In genomic region chr9:137123459-137123819, GRCh38 we compare ENCODE assay signal across 18 cellular contexts. TPM values are rescaled to one million over a fixed set of nuclear protein-coding genes. Genes with fewer than 3 reads are reported as not detected.
DNase-seq lines count a peak whose midpoint lies in the region; ATAC-seq lines count a peak whose summit lies in the region.
"Had no signal": no experiment of that assay in that cellular context is flagged by ENCODE, and none has a peak within 500 bp of the region (broad histone marks: within the 10 kb centered on the region; RNA-seq: fewer than 3 reads in every experiment).

No MANE protein-coding gene starts in this region.

- H3K9me3 Mint-ChIP-seq in activated CD4-positive, alpha-beta T cell treated with anti-CD3 and anti-CD28 coated beads, Interleukin-2, amount 10 ng/mL, durations not matched to agents 7 days and 5 days: no peaks in the 10 kb centered on the region
- H3K9me3 Mint-ChIP-seq in stimulated activated memory B cell treated with anti-CD40 and anti-IgM and Interleukin-4, amounts not matched to agents 10 μg/mL and 1 μg/mL and 100 μg/mL, for 72 hours: no peaks in the 10 kb centered on the region
- H3K9me3 Mint-ChIP-seq: naive thymus-derived CD4-positive, alpha-beta T cell had no signal

- peaks cover 3% of the 10 kb centered on the region for H3K36me3 Mint-ChIP-seq in activated CD4-positive, alpha-beta T cell treated with anti-CD3 and anti-CD28 coated beads, Interleukin-2, amount 10 ng/mL, durations not matched to agents 7 days and 5 days (ENCODE audit: low read depth)
- H3K36me3 Mint-ChIP-seq in stimulated activated memory B cell treated with anti-CD40 and anti-IgM and Interleukin-4, amounts not matched to agents 10 μg/mL and 1 μg/mL and 100 μg/mL, for 72 hours: peaks cover 5% of the 10 kb centered on the region

- DNase-seq in activated CD4-positive, alpha-beta T cell treated with anti-CD3 and anti-CD28 coated beads, Interleukin-2, amount 10 ng/mL, durations not matched to agents 7 days and 5 days: no peak
- DNase-seq in activated CD4-positive, alpha-beta T cell treated with anti-CD3 and anti-CD28 coated beads for 1 hour: no peak
- DNase-seq in C1 segment of cervical spinal cord (lab: John Stamatoyannopoulos, UW) (no peak), hypothalamus (lab: John Stamatoyannopoulos, UW) (no peak)
- no peak for DNase-seq in stimulated activated CD4-positive, alpha-beta T cell treated with anti-CD3 and anti-CD28 coated beads, Interleukin-2, amount 100 ng/mL, for 24 hours
- DNase-seq: activated gamma-delta T cell; cortex of kidney; mesenchymal stem cell; naive thymus-derived CD4-positive, alpha-beta T cell; NCI-H1694 treated with DMSO at 0.1 percent for 48 hours; ovary had no signal

- POLR2A ChIA-PET in activated CD4-positive, alpha-beta T cell treated with anti-CD3 and anti-CD28 coated beads, Interleukin-2, amount 10 ng/mL, durations not matched to agents 7 days and 5 days (lab: Charles Lee): no interaction called here

- peak; percentile 44 for ATAC-seq in GM21423 (IDR thresholded peaks at IDR 0.05; ENCODE audit: unreplicated experiment)
- ATAC-seq in HG03342 (IDR thresholded peaks at IDR 0.05; ENCODE audit: unreplicated experiment): peak; percentile 38
- ATAC-seq in stimulated activated memory B cell treated with anti-CD40 and anti-IgM and Interleukin-4, amounts not matched to agents 10 μg/mL and 1 μg/mL and 100 μg/mL, for 72 hours: no peak
- ATAC-seq: K562; naive thymus-derived CD4-positive, alpha-beta T cell; right cardiac atrium; Right ventricle myocardium inferior had no signal

- no peaks in the 10 kb centered on the region for H3K27me3 Mint-ChIP-seq in activated CD4-positive, alpha-beta T cell treated with anti-CD3 and anti-CD28 coated beads, Interleukin-2, amount 10 ng/mL, durations not matched to agents 7 days and 5 days
- H3K27me3 Mint-ChIP-seq in stimulated activated memory B cell treated with anti-CD40 and anti-IgM and Interleukin-4, amounts not matched to agents 10 μg/mL and 1 μg/mL and 100 μg/mL, for 72 hours: no peaks in the 10 kb centered on the region
- H3K27me3 Mint-ChIP-seq: naive thymus-derived CD4-positive, alpha-beta T cell had no signal

- H3K4me1 Mint-ChIP-seq in activated CD4-positive, alpha-beta T cell treated with anti-CD3 and anti-CD28 coated beads, Interleukin-2, amount 10 ng/mL, durations not matched to agents 7 days and 5 days: peaks cover 38% of the 10 kb centered on the region
- H3K4me1 Mint-ChIP-seq in stimulated activated memory B cell treated with anti-CD40 and anti-IgM and Interleukin-4, amounts not matched to agents 10 μg/mL and 1 μg/mL and 100 μg/mL, for 72 hours: peaks cover 59% of the 10 kb centered on the region

- CTCF ChIA-PET in activated CD4-positive, alpha-beta T cell treated with anti-CD3 and anti-CD28 coated beads, Interleukin-2, amount 10 ng/mL, durations not matched to agents 7 days and 5 days (lab: Charles Lee): interaction anchor here (0.6 to 2.6 kb wide), 4 partner anchors 104 to 405 kb away, joined by 3 to 9 read pairs (median 6); partner anchors contain the start of gene RNF224

- no peak overlapping the region for H3K4me3 Mint-ChIP-seq in activated CD4-positive, alpha-beta T cell treated with anti-CD3 and anti-CD28 coated beads, Interleukin-2, amount 10 ng/mL, durations not matched to agents 7 days and 5 days
- peak overlapping the region; percentile 36 for H3K4me3 Mint-ChIP-seq in stimulated activated memory B cell treated with anti-CD40 and anti-IgM and Interleukin-4, amounts not matched to agents 10 μg/mL and 1 μg/mL and 100 μg/mL, for 72 hours
- H3K4me3 Mint-ChIP-seq: naive thymus-derived CD4-positive, alpha-beta T cell had no signal

- H3K27ac Mint-ChIP-seq in activated CD4-positive, alpha-beta T cell treated with anti-CD3 and anti-CD28 coated beads, Interleukin-2, amount 10 ng/mL, durations not matched to agents 7 days and 5 days: peak overlapping the region; percentile 17
- peak overlapping the region; percentile 83 for H3K27ac Mint-ChIP-seq in stimulated activated memory B cell treated with anti-CD40 and anti-IgM and Interleukin-4, amounts not matched to agents 10 μg/mL and 1 μg/mL and 100 μg/mL, for 72 hours
- H3K27ac Mint-ChIP-seq: naive thymus-derived CD4-positive, alpha-beta T cell had no signal

RNA-seq across cellular contexts. Expression of gene DPP7, which starts 8.9 kb away (rescaled TPM):
- total RNA-seq in activated CD4-positive, alpha-beta T cell treated with anti-CD3 and anti-CD28 coated beads, Interleukin-2, amount 10 ng/mL, durations not matched to agents 7 days and 5 days: 100 to 1,000 TPM; 206 to 259 TPM

RNA-seq across cellular contexts. Expression of gene GRIN1, which starts 15.5 kb away (rescaled TPM):
- total RNA-seq in activated CD4-positive, alpha-beta T cell treated with anti-CD3 and anti-CD28 coated beads, Interleukin-2, amount 10 ng/mL, durations not matched to agents 7 days and 5 days: under 1 TPM in 1 of 2 experiments, not detected in 1; 0.05 TPM
- total RNA-seq: A172; naive thymus-derived CD4-positive, alpha-beta T cell; Right ventricle myocardium inferior had no signal

RNA-seq across cellular contexts. Expression of gene MAN1B1, which starts 36.7 kb away (rescaled TPM):
- total RNA-seq in activated CD4-positive, alpha-beta T cell treated with anti-CD3 and anti-CD28 coated beads, Interleukin-2, amount 10 ng/mL, durations not matched to agents 7 days and 5 days: 10 to 100 TPM; 43.0 to 55.0 TPM

RNA-seq across cellular contexts. Expression of gene UAP1L1, which starts 46.1 kb away (rescaled TPM):
- 10 to 100 TPM; 19.1 to 21.9 TPM for total RNA-seq in activated CD4-positive, alpha-beta T cell treated with anti-CD3 and anti-CD28 coated beads, Interleukin-2, amount 10 ng/mL, durations not matched to agents 7 days and 5 days

RNA-seq across cellular contexts. Expression of gene LRRC26, which starts 46.4 kb away (rescaled TPM):
- not detected for total RNA-seq in activated CD4-positive, alpha-beta T cell treated with anti-CD3 and anti-CD28 coated beads, Interleukin-2, amount 10 ng/mL, durations not matched to agents 7 days and 5 days
- total RNA-seq: A172, K562, right cardiac atrium, Right ventricle myocardium inferior had no signal
